ENCODE assay signal across 8 cellular contexts in the genomic region with DNA sequence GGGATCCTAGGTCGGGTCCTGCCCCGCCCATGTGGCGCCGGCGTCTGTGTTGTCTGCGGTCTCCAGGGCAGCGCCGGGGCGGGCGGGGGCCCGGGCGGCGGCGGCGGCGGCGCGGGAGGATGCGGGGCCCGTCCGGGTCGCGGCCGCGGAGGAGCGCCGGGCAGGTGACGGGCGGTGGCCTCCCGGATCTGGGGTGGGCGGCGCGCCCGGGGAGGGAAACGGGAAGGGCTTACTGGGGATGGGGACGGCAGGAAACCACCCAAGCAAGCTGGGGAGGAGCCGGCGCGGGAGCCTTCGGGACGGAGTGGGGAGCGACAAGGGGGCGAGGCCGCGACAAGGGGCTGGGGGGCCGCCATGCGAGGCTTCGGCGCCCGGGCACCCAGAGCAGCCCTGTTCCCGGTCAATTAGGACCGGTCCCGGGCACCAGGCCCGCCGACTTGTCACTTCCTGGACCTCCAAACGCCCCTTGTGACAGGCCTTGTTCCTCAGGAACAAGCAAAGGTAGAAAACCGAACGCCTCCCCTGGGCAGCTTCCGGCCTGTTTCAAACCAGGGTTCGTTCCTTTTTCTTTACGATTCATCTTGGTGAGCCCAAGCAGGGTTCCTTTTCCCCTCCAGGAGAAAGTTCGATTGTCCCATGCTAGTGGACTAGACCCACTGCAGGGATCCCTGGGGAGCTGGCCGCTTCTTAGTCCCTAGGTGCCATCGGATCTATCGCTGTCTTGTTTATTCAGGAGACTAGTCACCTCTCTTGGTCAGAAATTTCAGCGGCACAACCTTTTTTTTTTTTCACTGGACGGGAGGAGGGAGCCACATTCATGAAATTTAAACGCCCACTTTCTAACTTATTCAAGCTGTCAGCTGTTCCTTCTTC. TPM values are rescaled to one million over a fixed set of nuclear protein-coding genes. Genes with fewer than 3 reads are reported as not detected.
DNase-seq lines count a peak whose midpoint lies in the region; ATAC-seq and TF ChIP-seq lines count a peak whose summit lies in the region.

No MANE protein-coding gene starts in this region.

- H3K27ac Mint-ChIP-seq in endothelial cell (ENCODE audit: unreplicated experiment) = peak overlapping the region; percentile 96

- peak; percentile 85 for DNase-seq in AG20443 (ENCODE audit: low spot score)
- DNase-seq in NCI-H2196 treated with DMSO at 0.1 percent for 48 hours (lab: John Stamatoyannopoulos, UW; ENCODE audit: unreplicated experiment) = peak; percentile 38
- DNase-seq in activated CD8-positive, alpha-beta memory T cell treated with anti-CD3 and anti-CD28 coated beads for 24 hours = peak; percentile 82
- peak; percentile 67 for DNase-seq in endothelial cell (ENCODE audit: low spot score)
- DNase-seq in mesenteric fat pad (ENCODE audit: low spot score) = peak; percentile 90
- DNase-seq in stimulated activated CD8-positive, alpha-beta memory T cell treated with anti-CD3 and anti-CD28 coated beads, Interleukin-15, amount 100 ng/mL, for 4 hours (ENCODE audit: low read depth in 2 of 2) = peak; percentile 3 to 22
- DNase-seq in NAMALWA (ENCODE audit: low spot score) = no peak

- ATAC-seq in GM21390 (IDR thresholded peaks at IDR 0.05; ENCODE audit: unreplicated experiment) = peak; percentile 51

- H3K9me3 Mint-ChIP-seq in endothelial cell (ENCODE audit: unreplicated experiment) = no peaks in the 10 kb centered on the region

- no peaks in the 10 kb centered on the region for H3K36me3 Mint-ChIP-seq in endothelial cell (ENCODE audit: low read depth, unreplicated experiment)

- TF ChIP-seq CTCF in endothelial cell (IDR thresholded peaks at IDR 0.05; ENCODE audit: unreplicated experiment) = no peak

- peaks cover 5% of the 10 kb centered on the region for H3K27me3 Mint-ChIP-seq in endothelial cell (ENCODE audit: unreplicated experiment)

- peak overlapping the region; percentile 93 for H3K4me3 Mint-ChIP-seq in endothelial cell (ENCODE audit: unreplicated experiment)

- H3K4me1 Mint-ChIP-seq in endothelial cell (ENCODE audit: unreplicated experiment) = peaks cover 19% of the 10 kb centered on the region

RNA-seq across cellular contexts. Expression of a gene that starts 0.5 kb away (rescaled TPM):
- total RNA-seq in endothelial cell (ENCODE audit: unreplicated experiment) = 2.8 TPM
- 12.0 TPM for total RNA-seq in mesenteric fat pad

RNA-seq across cellular contexts. Expression of a gene that starts 44.7 kb away (rescaled TPM):
- total RNA-seq in endothelial cell (ENCODE audit: unreplicated experiment) (not detected), mesenteric fat pad (not detected)
